In genomic region chr7:44073664-44074348, GRCh38 we compare ENCODE assay signal across 8 cellular contexts. TPM values are rescaled to one million over a fixed set of nuclear protein-coding genes. Genes with fewer than 3 reads are reported as not detected.
DNase-seq lines count a peak whose midpoint lies in the region; ATAC-seq and TF ChIP-seq lines count a peak whose summit lies in the region.

No MANE protein-coding gene starts in this region.

- H3K4me1 ChIP-seq in BLaER1 treated with 17β-estradiol and CSF1 and Interleukin-3, amounts not matched to agents 10 nM and 100 nM: peaks cover 65 to 87% (median 84%) of the 10 kb centered on the region in 10 experiments
- H3K4me1 ChIP-seq in PC-9 (replicated peaks; ENCODE audit: insufficient read depth) (peaks cover 47% of the 10 kb centered on the region), mesenchymal stem cell (ENCODE audit: control insufficient read depth, insufficient read depth, low read depth, low read length) (peaks cover 24% of the 10 kb centered on the region), smooth muscle cell (ENCODE audit: low read depth) (no peaks in the 10 kb centered on the region)

- peak overlapping the region; percentile 41 for H2AK5ac ChIP-seq in mesenchymal stem cell (ENCODE audit: low read length, severe bottlenecking)

- H3K36me3 ChIP-seq in BLaER1 treated with 17β-estradiol and CSF1 and Interleukin-3, amounts not matched to agents 10 nM and 100 nM: peaks cover 34 to 66% (median 50%) of the 10 kb centered on the region in 11 experiments
- H3K36me3 ChIP-seq in PC-9 (ENCODE audit: low read depth) (peaks cover 30% of the 10 kb centered on the region), mesenchymal stem cell (ENCODE audit: control insufficient read depth in 1 of 2, insufficient read depth in 2 of 2, low read depth in 1 of 2, low read length in 2 of 2) (peaks cover 60 to 66% of the 10 kb centered on the region in 2 experiments), smooth muscle cell (ENCODE audit: low read depth) (no peaks in the 10 kb centered on the region)

- H3K27me3 Mint-ChIP-seq in central memory CD8-positive, alpha-beta T cell: no peaks in the 10 kb centered on the region

- H3K27ac Mint-ChIP-seq in central memory CD8-positive, alpha-beta T cell (ENCODE audit: low read depth): peak overlapping the region; percentile 25

- H3K36me3 Mint-ChIP-seq in central memory CD8-positive, alpha-beta T cell (ENCODE audit: insufficient read depth): peaks cover 23% of the 10 kb centered on the region

- H3K4me3 Mint-ChIP-seq in central memory CD8-positive, alpha-beta T cell: no peak overlapping the region

- no peaks in the 10 kb centered on the region for H3K9me3 Mint-ChIP-seq in central memory CD8-positive, alpha-beta T cell

- H3K4ac ChIP-seq in mesenchymal stem cell (ENCODE audit: low read depth in 1 of 2, low read length in 2 of 2): no peak overlapping the region

- peaks cover 15% of the 10 kb centered on the region for H3K4me1 Mint-ChIP-seq in central memory CD8-positive, alpha-beta T cell

- H3K9me2 ChIP-seq in PC-9 (ENCODE audit: insufficient read depth): no peaks in the 10 kb centered on the region

- peak overlapping the region; percentile 85 to 94 (median 89) for H3K4me2 ChIP-seq in BLaER1 treated with 17β-estradiol and CSF1 and Interleukin-3, amounts not matched to agents 10 nM and 100 nM
- H3K4me2 ChIP-seq in PC-9 (peak overlapping the region; percentile 69), mesenchymal stem cell (ENCODE audit: low read length, poor library complexity, severe bottlenecking) (no peak overlapping the region), smooth muscle cell (no peak overlapping the region)

- H3K27ac ChIP-seq in BLaER1 treated with 17β-estradiol and CSF1 and Interleukin-3, amounts not matched to agents 10 nM and 100 nM: peak overlapping the region; percentile 73 to 88 (median 81)
- H3K27ac ChIP-seq in PC-9: peak overlapping the region; percentile 21
- no peak overlapping the region for H3K27ac ChIP-seq in mesenchymal stem cell (ENCODE audit: low read length, poor library complexity, severe bottlenecking)
- H3K27ac ChIP-seq in smooth muscle cell (ENCODE audit: low read depth): no peak overlapping the region

- TF ChIP-seq CTCF in PC-9 (conservative IDR thresholded peaks at IDR 0.05): no peak
- no peak for TF ChIP-seq CTCF in smooth muscle cell (IDR thresholded peaks at IDR 0.05; ENCODE audit: borderline replicate concordance, insufficient read depth, poor library complexity, severe bottlenecking)

- H4K8ac ChIP-seq in mesenchymal stem cell (ENCODE audit: low read length): no peak overlapping the region

- no peak overlapping the region for H2BK12ac ChIP-seq in mesenchymal stem cell (ENCODE audit: low read length in 2 of 2)

- intact Hi-C loops in PC-9 (cut with micrococcal nuclease; ENCODE audit: unreplicated experiment): loop anchor here (1.0 to 2.0 kb wide), 2 partner anchors 29 to 49 kb away; partner anchors contain the start of genes DBNL and POLD2

- no peak overlapping the region for H3K23ac ChIP-seq in mesenchymal stem cell (ENCODE audit: low read length in 2 of 2)

- H2AFZ ChIP-seq in PC-9: no peak overlapping the region
- no peak overlapping the region for H2AFZ ChIP-seq in mesenchymal stem cell (ENCODE audit: low read depth, low read length)
- no peak overlapping the region for H2AFZ ChIP-seq in smooth muscle cell (ENCODE audit: low read depth)

- POLR2A ChIA-PET in PC-9 (lab: Charles Lee; ENCODE audit: unreplicated experiment): interaction anchor here (0.6 to 0.7 kb wide), 5 partner anchors 8 to 81 kb away, joined by 3 to 11 read pairs (median 4); partner anchors contain the start of gene POLD2

- no peak overlapping the region for H3K18ac ChIP-seq in mesenchymal stem cell (ENCODE audit: low read depth in 1 of 2, low read length in 2 of 2)

- H3K79me2 ChIP-seq in PC-9 (ENCODE audit: low read depth) (no peaks in the 10 kb centered on the region), smooth muscle cell (ENCODE audit: low read depth) (no peaks in the 10 kb centered on the region)

- H3K27me3 ChIP-seq in BLaER1 treated with 17β-estradiol and CSF1 and Interleukin-3, amounts not matched to agents 10 nM and 100 nM: no peaks in the 10 kb centered on the region
- H3K27me3 ChIP-seq in PC-9 (ENCODE audit: insufficient read depth, low read depth) (no peaks in the 10 kb centered on the region), mesenchymal stem cell (ENCODE audit: control insufficient read depth in 1 of 2, insufficient read depth in 1 of 2, low read length in 2 of 2) (no peaks in the 10 kb centered on the region), smooth muscle cell (ENCODE audit: low read depth) (no peaks in the 10 kb centered on the region)

- peaks cover 21% of the 10 kb centered on the region for H3K79me1 ChIP-seq in mesenchymal stem cell (replicated peaks; ENCODE audit: low read length, poor library complexity, severe bottlenecking)

- H3K14ac ChIP-seq in mesenchymal stem cell (ENCODE audit: low read length in 2 of 2): no peak overlapping the region

- H3K9ac ChIP-seq in BLaER1 treated with 17β-estradiol and CSF1 and Interleukin-3, amounts not matched to agents 10 nM and 100 nM: peak overlapping the region; percentile 63 to 78 (median 75); a peak in 21 of 22 replicates
- H3K9ac ChIP-seq in mesenchymal stem cell (ENCODE audit: low read length): no peak overlapping the region
- H3K9ac ChIP-seq in smooth muscle cell (ENCODE audit: low read depth): no peak overlapping the region

- no peak overlapping the region for H2BK5ac ChIP-seq in mesenchymal stem cell (ENCODE audit: low read depth, low read length, poor library complexity, severe bottlenecking)

- H4K20me1 ChIP-seq in BLaER1 treated with 17β-estradiol and CSF1 and Interleukin-3, amounts not matched to agents 10 nM and 100 nM: peaks cover 0 to 12% (median 0%) of the 10 kb centered on the region in 11 experiments; a peak in 4 of 22 replicates
- H4K20me1 ChIP-seq in PC-9 (ENCODE audit: insufficient read depth) (peaks cover 3% of the 10 kb centered on the region; the same call in 1 of the 2 replicates), smooth muscle cell (ENCODE audit: low read depth) (no peaks in the 10 kb centered on the region)

- peak; percentile 53 for ATAC-seq in GM21529 (IDR thresholded peaks at IDR 0.05; ENCODE audit: unreplicated experiment)
- peak; percentile 77 for ATAC-seq in central memory CD8-positive, alpha-beta T cell (replicated peaks; ENCODE audit: extremely low read depth, poor library complexity, severe bottlenecking)
- no peak for ATAC-seq in HG02571 (IDR thresholded peaks at IDR 0.05; ENCODE audit: unreplicated experiment)

- no peaks in the 10 kb centered on the region for H3K9me3 ChIP-seq in BLaER1 treated with 17β-estradiol and CSF1 and Interleukin-3, amounts not matched to agents 10 nM and 100 nM (replicated peaks in 1 of 11)
- H3K9me3 ChIP-seq in PC-9 (ENCODE audit: insufficient read depth, low read depth) (no peaks in the 10 kb centered on the region), mesenchymal stem cell (ENCODE audit: control insufficient read depth, low read length) (no peaks in the 10 kb centered on the region), smooth muscle cell (replicated peaks; ENCODE audit: low read depth) (no peaks in the 10 kb centered on the region)

- DNase-seq in PC-9 (peak; percentile 92 to 97), mesenchymal stem cell (no peak), superior temporal gyrus (ENCODE audit: extremely low spot score) (peak; percentile 71), smooth muscle cell (lab: John Stamatoyannopoulos, UW; ENCODE audit: unreplicated experiment) (no peak)
- peak in 1 of 2 donors; percentile 28 for DNase-seq in central memory CD8-positive, alpha-beta T cell (ENCODE audit: low spot score in 2 of 2)

- H4K91ac ChIP-seq in mesenchymal stem cell (ENCODE audit: low read length): peak overlapping the region; percentile 48

- peak overlapping the region in 9 of 10 experiments; percentile 15 to 57 (median 39); a peak in 14 of 20 replicates for H3K4me3 ChIP-seq in BLaER1 treated with 17β-estradiol and CSF1 and Interleukin-3, amounts not matched to agents 10 nM and 100 nM
- H3K4me3 ChIP-seq in PC-9: peak overlapping the region; percentile 30; the same call in 1 of the 2 replicates
- no peak overlapping the region for H3K4me3 ChIP-seq in mesenchymal stem cell (ENCODE audit: insufficient read depth in 1 of 2, low read depth in 1 of 2, low read length in 2 of 2)
- no peak overlapping the region for H3K4me3 ChIP-seq in smooth muscle cell

- BruUV-seq in PC-9 (replicated peaks; lab: Mats Ljungman, UMichigan): no TSS peak

- CTCF ChIA-PET in PC-9 (lab: Charles Lee): no interaction called here

- H2BK120ac ChIP-seq in mesenchymal stem cell (ENCODE audit: low read depth, low read length): no peak overlapping the region

- H3F3A ChIP-seq in PC-9 (ENCODE audit: insufficient read depth, low read depth): peaks cover 56% of the 10 kb centered on the region
- no peaks in the 10 kb centered on the region for H3F3A ChIP-seq in smooth muscle cell (ENCODE audit: low read depth)

- WGBS in mesenchymal stem cell: 87% methylated on average over 24 of the region's 26 CpGs
- 92% methylated on average over 25 of the region's 26 CpGs for WGBS in smooth muscle cell (ENCODE audit: low lambda C conversion rate)

- H2BK15ac ChIP-seq in mesenchymal stem cell (ENCODE audit: low read depth, poor library complexity, severe bottlenecking): no peak overlapping the region

RNA-seq across cellular contexts. Expression of gene PGAM2, which starts 8.4 kb away (rescaled TPM):
- total RNA-seq in PC-9 (2021) (4.2 and 9.7 TPM in 2 replicates), smooth muscle cell (0.54 TPM in 1 of 2 replicates, not detected in the other)
- polyA plus RNA-seq in mesenchymal stem cell (2013, experiment 1 of 2): not detected
- not detected for polyA plus RNA-seq in mesenchymal stem cell (2013, experiment 2 of 2)
- not detected in 2 replicates for polyA plus RNA-seq in smooth muscle cell

RNA-seq across cellular contexts. Expression of gene POLM, which starts 8.5 kb away (rescaled TPM):
- total RNA-seq in PC-9 (2021): 58.8 and 59.1 TPM in 2 replicates
- 6.5 TPM for polyA plus RNA-seq in mesenchymal stem cell (2013, experiment 1 of 2)
- polyA plus RNA-seq in mesenchymal stem cell (2013, experiment 2 of 2): 5.7 TPM
- 4.9 and 5.2 TPM in 2 replicates for total RNA-seq in smooth muscle cell
- polyA plus RNA-seq in smooth muscle cell: 9.9 and 10.2 TPM in 2 replicates

RNA-seq across cellular contexts. Expression of gene DBNL, which starts 29.3 kb away (rescaled TPM):
- total RNA-seq in PC-9 (2021): 65.6 and 70.7 TPM in 2 replicates
- polyA plus RNA-seq in mesenchymal stem cell (2013, experiment 1 of 2): 51.9 TPM
- polyA plus RNA-seq in mesenchymal stem cell (2013, experiment 2 of 2): 52.3 TPM
- total RNA-seq in smooth muscle cell: 47.8 and 55.1 TPM in 2 replicates
- polyA plus RNA-seq in smooth muscle cell: 94.5 and 98.4 TPM in 2 replicates

RNA-seq across cellular contexts. Expression of gene AEBP1, which starts 30.3 kb away (rescaled TPM):
- 0.33 and 0.98 TPM in 2 replicates for total RNA-seq in PC-9 (2021)
- polyA plus RNA-seq in mesenchymal stem cell (2013, experiment 1 of 2): 95.5 TPM
- 88.2 TPM for polyA plus RNA-seq in mesenchymal stem cell (2013, experiment 2 of 2)
- 36.6 and 39.7 TPM in 2 replicates for total RNA-seq in smooth muscle cell
- polyA plus RNA-seq in smooth muscle cell: 141 and 163 TPM in 2 replicates

RNA-seq across cellular contexts. Expression of gene POLD2, which starts 49.5 kb away (rescaled TPM):
- 217 and 249 TPM in 2 replicates for total RNA-seq in PC-9 (2021)
- polyA plus RNA-seq in mesenchymal stem cell (2013, experiment 1 of 2): 59.3 TPM
- 56.2 TPM for polyA plus RNA-seq in mesenchymal stem cell (2013, experiment 2 of 2)
- 45.5 and 49.1 TPM in 2 replicates for total RNA-seq in smooth muscle cell
- 133 and 151 TPM in 2 replicates for polyA plus RNA-seq in smooth muscle cell

Comparison
In these comparisons a context has a peak if more than half of its experiments do, and no peak if none do; other contexts are left out.
1. H3K27ac ChIP-seq: peak in BLaER1 treated with 17β-estradiol and CSF1 and Interleukin-3, amounts not matched to agents 10 nM and 100 nM (11 of 11) and PC-9 (single experiment); none in mesenchymal stem cell (single experiment) and smooth muscle cell (single experiment).
2. H3K4me2 ChIP-seq: peak in BLaER1 treated with 17β-estradiol and CSF1 and Interleukin-3, amounts not matched to agents 10 nM and 100 nM (11 of 11) and PC-9 (single experiment); none in mesenchymal stem cell (single experiment) and smooth muscle cell (single experiment).
3. H3K4me3 ChIP-seq: peak in BLaER1 treated with 17β-estradiol and CSF1 and Interleukin-3, amounts not matched to agents 10 nM and 100 nM (9 of 10) and PC-9 (single experiment); none in mesenchymal stem cell (0 of 2) and smooth muscle cell (single experiment).
4. H3K9ac ChIP-seq: peak in BLaER1 treated with 17β-estradiol and CSF1 and Interleukin-3, amounts not matched to agents 10 nM and 100 nM (11 of 11); none in mesenchymal stem cell (single experiment) and smooth muscle cell (single experiment).
5. DNase-seq: peak in PC-9 (2 of 2) and superior temporal gyrus (single experiment); none in mesenchymal stem cell (single experiment) and smooth muscle cell (single experiment).